Comparison of ENCODE assay signal across 13 cellular contexts in genomic region chr2:182586426-182586825, GRCh38.
DNase-seq lines count a peak whose midpoint lies in the region; ATAC-seq and TF ChIP-seq lines count a peak whose summit lies in the region.
"Had no signal": no experiment of that assay in that cellular context is flagged by ENCODE, and none has a peak within 500 bp of the region (broad histone marks: within the 10 kb centered on the region; RNA-seq: fewer than 3 reads in every experiment).

No MANE protein-coding gene starts in this region.

- no peaks in the 10 kb centered on the region for H3K36me3 ChIP-seq in Peyer's patch

- no peaks in the 10 kb centered on the region for H3K4me1 ChIP-seq in Peyer's patch

- H3K4me1 Mint-ChIP-seq in chondrocyte (ENCODE audit: low read depth), result peaks cover 41% of the 10 kb centered on the region
- no peaks in the 10 kb centered on the region for H3K4me1 Mint-ChIP-seq in activated CD4-positive, alpha-beta memory T cell treated with anti-CD3 and anti-CD28 coated beads, Interleukin-2, amount 10 ng/mL, durations not matched to agents 7 days and 5 days
- H3K4me1 Mint-ChIP-seq in CD4-positive, alpha-beta T cell (ENCODE audit: low read depth), result no peaks in the 10 kb centered on the region
- H3K4me1 Mint-ChIP-seq: activated naive CD8-positive, alpha-beta T cell treated with anti-CD3 and anti-CD28 coated beads for 36 hours; CD4-positive, alpha-beta memory T cell had no signal

- no peaks in the 10 kb centered on the region for H3K9me3 ChIP-seq in Peyer's patch
- H3K9me3 ChIP-seq in CD4-positive, alpha-beta T cell (ENCODE audit: control insufficient read depth, low read length), result no peaks in the 10 kb centered on the region

- no peak for TF ChIP-seq POLR2A in Peyer's patch (IDR thresholded peaks at IDR 0.05)

- intact Hi-C loops in CD4-positive, alpha-beta T cell (cut with DNase I, micrococcal nuclease), result no loop called here

- TF ChIP-seq CTCF in GM12874 (IDR thresholded peaks at IDR 0.05; ENCODE audit: insufficient read depth, low read depth, low read length) (peak; percentile 41; the same call in 1 of the 2 replicates), GM20000 (IDR thresholded peaks at IDR 0.05; ENCODE audit: extremely low read depth, missing control alignments) (peak; percentile 13), chondrocyte (IDR thresholded peaks at IDR 0.05) (peak; percentile 50), Peyer's patch (IDR thresholded peaks at IDR 0.05) (peak in 1 of 6 experiments; percentile 18)
- no peak for TF ChIP-seq CTCF in CD4-positive, alpha-beta T cell (IDR thresholded peaks at IDR 0.05)

- CTCF ChIA-PET in activated CD4-positive, alpha-beta memory T cell treated with anti-CD3 and anti-CD28 coated beads, Interleukin-2, amount 10 ng/mL, durations not matched to agents 7 days and 5 days (lab: Charles Lee), result no interaction called here
- CTCF ChIA-PET in CD4-positive, alpha-beta T cell (lab: Charles Lee), result no interaction called here

- POLR2A ChIA-PET in activated CD4-positive, alpha-beta memory T cell treated with anti-CD3 and anti-CD28 coated beads, Interleukin-2, amount 10 ng/mL, durations not matched to agents 7 days and 5 days (lab: Charles Lee), result no interaction called here
- POLR2A ChIA-PET in CD4-positive, alpha-beta T cell (lab: Charles Lee), result no interaction called here

- H3K27ac ChIP-seq in Peyer's patch, result no peak overlapping the region
- H3K27ac ChIP-seq in CD4-positive, alpha-beta T cell (ENCODE audit: low read depth, low read length), result no peak overlapping the region

- no peak overlapping the region for H3K4me3 Mint-ChIP-seq in chondrocyte (ENCODE audit: unreplicated experiment)
- H3K4me3 Mint-ChIP-seq in activated CD4-positive, alpha-beta memory T cell treated with anti-CD3 and anti-CD28 coated beads, Interleukin-2, amount 10 ng/mL, durations not matched to agents 7 days and 5 days, result no peak overlapping the region
- H3K4me3 Mint-ChIP-seq in CD4-positive, alpha-beta T cell, result no peak overlapping the region
- H3K4me3 Mint-ChIP-seq: activated naive CD8-positive, alpha-beta T cell treated with anti-CD3 and anti-CD28 coated beads for 36 hours; CD4-positive, alpha-beta memory T cell; stimulated activated naive CD8-positive, alpha-beta T cell treated with anti-CD3 and anti-CD28 coated beads, Interleukin-15, Interleukin-2, amounts not matched to agents 100 ng/mL and 50 ng/mL, for 24 hours had no signal

- no peaks in the 10 kb centered on the region for H3K27me3 ChIP-seq in Peyer's patch
- H3K27me3 ChIP-seq in CD4-positive, alpha-beta T cell (ENCODE audit: control insufficient read depth, insufficient read depth, low read length), result no peaks in the 10 kb centered on the region

- H3K27ac Mint-ChIP-seq in chondrocyte (ENCODE audit: unreplicated experiment), result no peak overlapping the region
- no peak overlapping the region for H3K27ac Mint-ChIP-seq in activated CD4-positive, alpha-beta memory T cell treated with anti-CD3 and anti-CD28 coated beads, Interleukin-2, amount 10 ng/mL, durations not matched to agents 7 days and 5 days
- no peak overlapping the region for H3K27ac Mint-ChIP-seq in CD4-positive, alpha-beta T cell
- H3K27ac Mint-ChIP-seq: activated naive CD8-positive, alpha-beta T cell treated with anti-CD3 and anti-CD28 coated beads for 36 hours; CD4-positive, alpha-beta memory T cell; stimulated activated naive CD8-positive, alpha-beta T cell treated with anti-CD3 and anti-CD28 coated beads, Interleukin-15, Interleukin-2, amounts not matched to agents 100 ng/mL and 50 ng/mL, for 24 hours had no signal

- no peaks in the 10 kb centered on the region for H3K36me3 Mint-ChIP-seq in chondrocyte (ENCODE audit: low read depth)
- no peaks in the 10 kb centered on the region for H3K36me3 Mint-ChIP-seq in activated CD4-positive, alpha-beta memory T cell treated with anti-CD3 and anti-CD28 coated beads, Interleukin-2, amount 10 ng/mL, durations not matched to agents 7 days and 5 days (ENCODE audit: low read depth)
- no peaks in the 10 kb centered on the region for H3K36me3 Mint-ChIP-seq in CD4-positive, alpha-beta T cell (ENCODE audit: low read depth)
- H3K36me3 Mint-ChIP-seq: activated naive CD8-positive, alpha-beta T cell treated with anti-CD3 and anti-CD28 coated beads for 36 hours; CD4-positive, alpha-beta memory T cell had no signal

- DNase-seq in GM20000 (ENCODE audit: low spot score) (peak; percentile 17), chondrocyte (ENCODE audit: low spot score) (no peak), Peyer's patch (no peak)
- DNase-seq in activated CD4-positive, alpha-beta memory T cell treated with anti-CD3 and anti-CD28 coated beads, Interleukin-2, amount 10 ng/mL, durations not matched to agents 7 days and 5 days, result no peak
- DNase-seq in CD4-positive, alpha-beta T cell, result no peak
- DNase-seq: activated naive CD8-positive, alpha-beta T cell treated with anti-CD3 and anti-CD28 coated beads for 36 hours; CD4-positive, alpha-beta memory T cell; mesendoderm; posterior cingulate gyrus had no signal

- no peaks in the 10 kb centered on the region for H3K9me3 Mint-ChIP-seq in chondrocyte (ENCODE audit: low read depth)
- no peaks in the 10 kb centered on the region for H3K9me3 Mint-ChIP-seq in activated CD4-positive, alpha-beta memory T cell treated with anti-CD3 and anti-CD28 coated beads, Interleukin-2, amount 10 ng/mL, durations not matched to agents 7 days and 5 days
- no peaks in the 10 kb centered on the region for H3K9me3 Mint-ChIP-seq in CD4-positive, alpha-beta T cell
- H3K9me3 Mint-ChIP-seq: activated naive CD8-positive, alpha-beta T cell treated with anti-CD3 and anti-CD28 coated beads for 36 hours; CD4-positive, alpha-beta memory T cell; stimulated activated naive CD8-positive, alpha-beta T cell treated with anti-CD3 and anti-CD28 coated beads, Interleukin-15, Interleukin-2, amounts not matched to agents 100 ng/mL and 50 ng/mL, for 24 hours had no signal

- ATAC-seq in HG03175 (IDR thresholded peaks at IDR 0.05; ENCODE audit: unreplicated experiment), result peak; percentile 82
- no peak for ATAC-seq in GM18870 (IDR thresholded peaks at IDR 0.05; ENCODE audit: unreplicated experiment)
- no peak for ATAC-seq in CD4-positive, alpha-beta T cell (ENCODE audit: poor library complexity)

- no peak overlapping the region for H3K4me3 ChIP-seq in Peyer's patch

- no peaks in the 10 kb centered on the region for H3K27me3 Mint-ChIP-seq in chondrocyte (ENCODE audit: low read depth)
- H3K27me3 Mint-ChIP-seq in activated CD4-positive, alpha-beta memory T cell treated with anti-CD3 and anti-CD28 coated beads, Interleukin-2, amount 10 ng/mL, durations not matched to agents 7 days and 5 days, result no peaks in the 10 kb centered on the region
- H3K27me3 Mint-ChIP-seq in CD4-positive, alpha-beta T cell, result peaks cover 10% of the 10 kb centered on the region
